In the genomic region with DNA sequence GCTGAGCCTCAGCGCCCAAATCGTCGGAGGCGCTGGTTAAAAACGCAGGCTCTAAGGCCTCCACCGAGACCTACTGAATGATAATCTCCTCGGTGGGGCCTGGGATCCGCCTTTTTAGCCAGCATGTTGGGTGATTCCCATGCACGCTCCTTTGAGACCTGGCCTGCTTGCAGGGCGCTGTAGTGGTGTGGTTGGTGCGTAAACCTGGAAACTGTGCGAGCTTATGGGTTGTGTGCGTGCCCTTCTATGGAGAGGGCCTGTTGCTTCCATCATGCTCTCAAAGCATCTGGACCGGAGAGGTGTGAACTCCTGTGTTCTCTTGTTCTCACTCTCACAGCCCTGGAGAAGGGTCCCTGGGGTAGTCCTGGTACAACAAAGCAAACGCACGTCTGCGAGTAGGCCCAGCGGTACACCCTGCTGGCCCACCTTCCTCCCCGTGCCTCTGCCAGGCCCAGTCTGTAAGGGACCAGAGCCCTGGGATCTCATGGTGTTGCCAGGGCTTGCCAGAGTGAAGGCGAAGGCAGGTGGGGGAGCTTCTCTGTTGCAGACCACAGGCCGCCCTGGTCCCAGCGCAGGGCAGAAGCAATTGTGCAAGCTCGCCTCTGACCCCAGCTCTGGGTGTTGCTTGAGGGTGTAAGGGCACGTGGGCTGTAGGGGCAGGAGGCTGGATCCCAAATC, we compare ENCODE assay signal across 8 cellular contexts. TPM values are rescaled to one million over a fixed set of nuclear protein-coding genes. Genes with fewer than 3 reads are reported as not detected.
DNase-seq lines count a peak whose midpoint lies in the region; ATAC-seq and TF ChIP-seq lines count a peak whose summit lies in the region.

No MANE protein-coding gene starts in this region.

- POLR2A ChIA-PET in MCF 10A (lab: Yijun Ruan, JAX): interaction anchor here (0.9 kb wide), 1 partner anchor 54 kb away, joined by 3 read pairs; no protein-coding TSS in a partner anchor

- no peaks in the 10 kb centered on the region for H3K36me3 Mint-ChIP-seq in MCF 10A (ENCODE audit: insufficient read depth, unreplicated experiment)

- H3K36me3 ChIP-seq in heart left ventricle (no peaks in the 10 kb centered on the region), muscle layer of colon (ENCODE audit: insufficient read depth, low read length) (no peaks in the 10 kb centered on the region), vagina (no peaks in the 10 kb centered on the region)

- no peak for TF ChIP-seq CTCF in heart left ventricle (IDR thresholded peaks at IDR 0.05)
- TF ChIP-seq CTCF in MCF 10A (IDR thresholded peaks at IDR 0.05; ENCODE audit: unreplicated experiment): no peak
- TF ChIP-seq CTCF in vagina (IDR thresholded peaks at IDR 0.05): no peak

- no TSS peak for BruUV-seq in MCF 10A (replicated peaks; lab: Mats Ljungman, UMichigan)

- H3K27ac ChIP-seq in heart left ventricle: peak overlapping the region in 3 of 12 donors; percentile 40 to 75 (median 51)
- H3K27ac ChIP-seq in muscle layer of colon (ENCODE audit: low read depth, low read length): peak overlapping the region; percentile 52
- peak overlapping the region; percentile 74 for H3K27ac ChIP-seq in vagina

- H3K4me1 ChIP-seq in heart left ventricle (peaks cover 0 to 19% (median 9%) of the 10 kb centered on the region in 12 donors), muscle layer of colon (ENCODE audit: insufficient read depth, low read length) (peaks cover 11% of the 10 kb centered on the region), vagina (peaks cover 20% of the 10 kb centered on the region)

- WGBS in heart left ventricle, 4 donors: 79 to 84% (median 81%) methylated on average over 16 to 24 of the region's 24 CpGs

- H3K27me3 ChIP-seq in heart left ventricle (peaks cover 0 to 10% (median 0%) of the 10 kb centered on the region in 9 donors), muscle layer of colon (ENCODE audit: control insufficient read depth in 1 of 2, insufficient read depth in 2 of 2, low read length in 2 of 2) (no peaks in the 10 kb centered on the region), vagina (no peaks in the 10 kb centered on the region)

- no peak overlapping the region for H3K9ac ChIP-seq in muscle layer of colon (ENCODE audit: low read length)

- peak in 1 of 4 donors; percentile 5 for ATAC-seq in heart left ventricle
- no peak for ATAC-seq in Right ventricle myocardium superior (ENCODE audit: poor library complexity)

- peak overlapping the region in 11 of 12 donors; percentile 27 to 86 (median 57) for H3K4me3 ChIP-seq in heart left ventricle
- peak overlapping the region; percentile 42 to 56 for H3K4me3 ChIP-seq in muscle layer of colon (ENCODE audit: low read depth in 1 of 2, low read length in 2 of 2)
- H3K4me3 ChIP-seq in vagina: peak overlapping the region; percentile 51 to 96

- H3K4me3 Mint-ChIP-seq in MCF 10A (ENCODE audit: unreplicated experiment): peak overlapping the region; percentile 57

- peaks cover 64% of the 10 kb centered on the region for H3K27me3 Mint-ChIP-seq in MCF 10A (ENCODE audit: insufficient read depth, unreplicated experiment)

- no peaks in the 10 kb centered on the region for H3K9me3 Mint-ChIP-seq in MCF 10A (ENCODE audit: unreplicated experiment)

- intact Hi-C loops in heart left ventricle (cut with DNase I) (loop anchor here in 1 of 10 donors (2.0 kb wide), 1 partner anchor 30 kb away; no protein-coding TSS in a partner anchor), Right ventricle myocardium superior (cut with DNase I) (no loop called here), MCF 10A (cut with micrococcal nuclease) (no loop called here), vagina (cut with DNase I) (no loop called here)

- TF ChIP-seq POLR2A in heart left ventricle (IDR thresholded peaks at IDR 0.05) (no peak), vagina (IDR thresholded peaks at IDR 0.05) (no peak)

- CTCF ChIA-PET in MCF 10A (lab: Yijun Ruan, JAX): no interaction called here

- H3K4me1 Mint-ChIP-seq in MCF 10A (ENCODE audit: insufficient read depth, unreplicated experiment): peaks cover 9% of the 10 kb centered on the region

- DNase-seq in heart left ventricle (no peak), Right ventricle myocardium superior (no peak), MCF 10A (ENCODE audit: unreplicated experiment) (no peak), vagina (ENCODE audit: extremely low spot score in 2 of 2) (no peak), islet precursor cell (no peak), DMS53 treated with DMSO at 0.1 percent for 48 hours (lab: John Stamatoyannopoulos, UW; ENCODE audit: unreplicated experiment) (no peak), inferior parietal cortex (ENCODE audit: extremely low spot score) (no peak)

- no peak overlapping the region for H3K27ac Mint-ChIP-seq in MCF 10A (ENCODE audit: low read depth, unreplicated experiment)

- H3K9me3 ChIP-seq in heart left ventricle (no peaks in the 10 kb centered on the region), muscle layer of colon (ENCODE audit: low read length) (no peaks in the 10 kb centered on the region), vagina (no peaks in the 10 kb centered on the region)

RNA-seq across cellular contexts. Expression of a gene that starts 0.8 kb away (rescaled TPM):
- total RNA-seq in heart left ventricle: 1 to 10 TPM in 3 of 9 donors, under 1 TPM in 6; 0.37 to 2.5 (median 0.98) TPM
- under 1 TPM; 0.42 to 0.85 TPM for polyA plus RNA-seq in heart left ventricle
- total RNA-seq in Right ventricle myocardium superior: 0.40 TPM
- total RNA-seq in MCF 10A (2022): 0.29 and 0.30 TPM in 2 replicates
- 1.7 TPM for total RNA-seq in vagina
